ENCODE assay signal across 21 cellular contexts in the genomic region with DNA sequence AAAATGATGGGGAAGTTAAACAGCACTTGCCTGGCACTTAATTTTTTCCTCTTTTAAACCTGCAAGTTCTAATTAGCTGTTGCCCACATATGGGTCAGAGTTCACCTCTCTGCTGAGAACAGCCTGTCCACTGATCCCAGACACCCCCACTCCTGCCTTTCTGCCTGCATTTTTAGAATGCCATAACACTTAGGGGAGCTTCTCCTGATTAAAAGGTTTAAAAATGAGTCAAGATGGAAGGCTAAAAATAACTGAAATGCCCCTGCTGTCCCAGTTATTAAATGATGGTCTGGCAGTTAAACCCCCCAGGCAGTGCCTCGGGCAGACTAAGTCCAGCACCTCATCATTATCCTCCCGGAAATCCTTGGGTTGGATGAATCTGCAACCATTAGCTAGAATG.
"Had no signal": no experiment of that assay in that cellular context is flagged by ENCODE, and none has a peak within 500 bp of the region (broad histone marks: within the 10 kb centered on the region; RNA-seq: fewer than 3 reads in every experiment).

No MANE protein-coding gene starts in this region.

- H3K4me3 ChIP-seq: coronary artery, right atrium auricular region, skin epidermis, tibial nerve had no signal

- H3K4me1 ChIP-seq: right atrium auricular region, tibial nerve had no signal

- H3K4me3 Mint-ChIP-seq: activated B cell treated with CpG ODN at 0.5 μM for 24 hours; activated CD4-positive, alpha-beta memory T cell treated with anti-CD3 and anti-CD28 coated beads for 36 hours; activated naive CD8-positive, alpha-beta T cell; activated T-helper 1 cell treated with anti-CD3 and anti-CD28 coated beads, Interleukin-12 subunit alpha, Interleukin-12 subunit beta, Interleukin-2, Interleukin-4 antibody, amounts not matched to agents 30 ng/mL and 10 ng/mL and 1 ng/mL, durations not matched to agents 14 hours and 24 hours and 36 hours; brain; central memory CD8-positive, alpha-beta T cell; memory B cell; natural killer cell treated with Interleukin-12 subunit alpha and Interleukin-12 subunit beta and Interleukin-15 and Interleukin-18, amount 100 ng/mL, for 72 hours; stimulated activated naive CD8-positive, alpha-beta T cell treated with anti-CD3 and anti-CD28 coated beads, Interleukin-15, Interleukin-2, amounts not matched to agents 100 ng/mL and 50 ng/mL, for 24 hours; T-cell had no signal

- ATAC-seq: natural killer cell treated with Interleukin-12 subunit alpha and Interleukin-12 subunit beta and Interleukin-15 and Interleukin-18, amount 100 ng/mL, for 72 hours; T-cell had no signal

- H3K27me3 Mint-ChIP-seq: activated B cell treated with CpG ODN at 0.5 μM for 24 hours; activated CD4-positive, alpha-beta memory T cell treated with anti-CD3 and anti-CD28 coated beads for 36 hours; brain; central memory CD8-positive, alpha-beta T cell; natural killer cell treated with Interleukin-12 subunit alpha and Interleukin-12 subunit beta and Interleukin-15 and Interleukin-18, amount 100 ng/mL, for 72 hours had no signal

- H3K36me3 Mint-ChIP-seq: activated CD4-positive, alpha-beta memory T cell treated with anti-CD3 and anti-CD28 coated beads for 36 hours; activated naive CD8-positive, alpha-beta T cell; brain; memory B cell; natural killer cell treated with Interleukin-12 subunit alpha and Interleukin-12 subunit beta and Interleukin-15 and Interleukin-18, amount 100 ng/mL, for 72 hours; T-cell had no signal

- H3K27ac Mint-ChIP-seq: activated B cell treated with CpG ODN at 0.5 μM for 24 hours; activated CD4-positive, alpha-beta memory T cell treated with anti-CD3 and anti-CD28 coated beads for 36 hours; activated naive CD8-positive, alpha-beta T cell; activated T-helper 1 cell treated with anti-CD3 and anti-CD28 coated beads, Interleukin-12 subunit alpha, Interleukin-12 subunit beta, Interleukin-2, Interleukin-4 antibody, amounts not matched to agents 30 ng/mL and 10 ng/mL and 1 ng/mL, durations not matched to agents 14 hours and 24 hours and 36 hours; memory B cell; natural killer cell treated with Interleukin-12 subunit alpha and Interleukin-12 subunit beta and Interleukin-15 and Interleukin-18, amount 100 ng/mL, for 72 hours; stimulated activated naive CD8-positive, alpha-beta T cell treated with anti-CD3 and anti-CD28 coated beads, Interleukin-15, Interleukin-2, amounts not matched to agents 100 ng/mL and 50 ng/mL, for 24 hours; T-cell had no signal

- H3K4me1 Mint-ChIP-seq: activated B cell treated with CpG ODN at 0.5 μM for 24 hours; central memory CD8-positive, alpha-beta T cell; memory B cell; T-cell had no signal

- DNase-seq: activated B cell treated with CpG ODN at 0.5 μM for 24 hours; activated CD4-positive, alpha-beta memory T cell treated with anti-CD3 and anti-CD28 coated beads for 36 hours; activated CD4-positive, alpha-beta T cell treated with anti-CD3 and anti-CD28 coated beads for 4 hours; activated T-cell treated with anti-CD3 and anti-CD28 coated beads for 4 hours; amygdala; erythroblast; foreskin melanocyte; hypothalamus; nucleus accumbens; T-cell had no signal

- H3K36me3 ChIP-seq: right atrium auricular region, tibial nerve had no signal

- H3K27me3 ChIP-seq: right atrium auricular region, tibial nerve had no signal

- H3K27ac ChIP-seq: coronary artery, skin epidermis, tibial nerve had no signal
